In the genomic region with DNA sequence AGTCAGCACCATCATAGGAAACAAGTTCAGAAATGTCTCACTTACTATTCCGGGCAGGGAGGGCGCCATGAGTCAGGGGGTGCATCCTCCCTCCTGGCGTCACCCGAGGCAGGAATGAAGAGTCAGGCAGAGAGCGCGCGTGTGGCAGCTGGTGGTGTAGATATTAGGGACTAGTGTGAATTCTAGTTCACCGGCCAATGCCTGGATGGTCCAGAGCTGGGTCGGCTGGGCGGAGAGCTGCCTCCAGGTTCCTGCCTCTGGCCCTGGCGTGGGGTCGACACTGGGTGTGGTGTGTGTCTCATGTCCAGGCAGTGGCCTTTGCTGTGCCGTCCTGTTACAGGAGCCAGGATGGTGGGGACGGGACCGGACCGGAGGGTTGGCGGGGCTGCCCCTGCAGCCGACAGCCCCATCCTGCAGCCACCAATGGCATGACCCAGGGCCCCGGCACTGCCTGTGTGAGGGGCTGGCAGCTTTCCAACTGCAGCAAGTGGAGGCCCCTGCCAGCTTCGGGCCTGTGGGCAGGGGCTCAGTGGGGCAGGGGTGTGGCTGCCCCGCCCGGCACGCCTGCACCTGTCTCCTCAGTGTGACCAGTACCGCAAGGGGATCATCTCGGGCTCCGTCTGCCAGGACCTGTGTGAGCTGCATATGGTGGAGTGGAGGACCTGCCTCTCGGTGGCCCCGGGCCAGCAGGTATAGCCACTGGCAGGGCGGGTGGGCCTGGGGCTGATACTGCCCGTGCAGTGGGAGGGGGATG, we compare ENCODE assay signal across 8 cellular contexts. TPM values are rescaled to one million over a fixed set of nuclear protein-coding genes. Genes with fewer than 3 reads are reported as not detected.
A peak's percentile ranks its signal among the peaks of the same experiment; 100 is the strongest.
DNase-seq lines count a peak whose midpoint lies in the region; ATAC-seq, FAIRE-seq and TF ChIP-seq lines count a peak whose summit lies in the region.
"Had no signal": no experiment of that assay in that cellular context is flagged by ENCODE, and none has a peak within 500 bp of the region (broad histone marks: within the 10 kb centered on the region; RNA-seq: fewer than 3 reads in every experiment).

No MANE protein-coding gene starts in this region.

- TF ChIP-seq EP300 in sigmoid colon (IDR thresholded peaks at IDR 0.05): no peak

- peaks cover 0 to 62% (median 42%) of the 10 kb centered on the region in 4 donors for H3K4me1 ChIP-seq in sigmoid colon

- FAIRE-seq in GM12891 (lab: Jason Lieb, UNC): no peak
- FAIRE-seq: urothelium cell line had no signal

- intact Hi-C loops in activated CD4-positive, alpha-beta T cell treated with anti-CD3 and anti-CD28 coated beads for 36 hours (cut with DNase I, micrococcal nuclease): no loop called here
- intact Hi-C loops in sigmoid colon (cut with DNase I): no loop called here

- H3K9me3 ChIP-seq in sigmoid colon: no peaks in the 10 kb centered on the region

- H3K4me1 Mint-ChIP-seq in activated CD4-positive, alpha-beta T cell treated with anti-CD3 and anti-CD28 coated beads for 36 hours: peaks cover 20% of the 10 kb centered on the region

- no peak for ATAC-seq in activated CD4-positive, alpha-beta T cell treated with anti-CD3 and anti-CD28 coated beads for 36 hours

- no peaks in the 10 kb centered on the region for H3K27me3 Mint-ChIP-seq in activated CD4-positive, alpha-beta T cell treated with anti-CD3 and anti-CD28 coated beads for 36 hours

- no peak overlapping the region for H3K27ac Mint-ChIP-seq in activated CD4-positive, alpha-beta T cell treated with anti-CD3 and anti-CD28 coated beads for 36 hours

- peak overlapping the region; percentile 42 to 74 (median 65) for H3K27ac ChIP-seq in sigmoid colon

- TF ChIP-seq POLR2A in sigmoid colon (IDR thresholded peaks at IDR 0.05) (no peak), GM12891 (IDR thresholded peaks at IDR 0.05; ENCODE audit: low read depth, low read length) (no peak)

- CTCF ChIA-PET in activated CD4-positive, alpha-beta T cell treated with anti-CD3 and anti-CD28 coated beads for 36 hours (lab: Charles Lee): no interaction called here

- H3K9me3 Mint-ChIP-seq in activated CD4-positive, alpha-beta T cell treated with anti-CD3 and anti-CD28 coated beads for 36 hours (ENCODE audit: low read depth): no peaks in the 10 kb centered on the region

- peaks cover 36% of the 10 kb centered on the region for H3K36me3 Mint-ChIP-seq in activated CD4-positive, alpha-beta T cell treated with anti-CD3 and anti-CD28 coated beads for 36 hours (ENCODE audit: low read depth)

- POLR2A ChIA-PET in activated CD4-positive, alpha-beta T cell treated with anti-CD3 and anti-CD28 coated beads for 36 hours (lab: Charles Lee): no interaction called here

- H3K36me3 ChIP-seq in sigmoid colon: peaks cover 33 to 53% (median 35%) of the 10 kb centered on the region in 4 donors

- H3K4me3 Mint-ChIP-seq in activated CD4-positive, alpha-beta T cell treated with anti-CD3 and anti-CD28 coated beads for 36 hours: no peak overlapping the region

- peak; percentile 28 for DNase-seq in activated CD4-positive, alpha-beta T cell treated with anti-CD3 and anti-CD28 coated beads for 36 hours
- DNase-seq in activated CD4-positive, alpha-beta T cell treated with anti-CD3 and anti-CD28 coated beads, Interleukin-2, amount 50 U/mL, for 4 hours: no peak
- peak; percentile 61 for DNase-seq in cerebellar cortex (ENCODE audit: low spot score)
- no peak for DNase-seq in sigmoid colon
- no peak for DNase-seq in NCI-H146 (lab: John Stamatoyannopoulos, UW)
- DNase-seq in GM12891 (ENCODE audit: insufficient read length, low spot score): no peak

- no peak overlapping the region for H3K4me3 ChIP-seq in sigmoid colon

- no peaks in the 10 kb centered on the region for H3K27me3 ChIP-seq in sigmoid colon

- TF ChIP-seq CTCF in sigmoid colon (IDR thresholded peaks at IDR 0.05): no peak

- 60 to 73% methylated on average over 30 of the region's 30 CpGs for WGBS in sigmoid colon, 2 donors

TF ChIP-seq in GM12891, 5 proteins besides CTCF, POLR2A, EP300 and RAD21:
- TF ChIP-seq SPI1 (IDR thresholded peaks at IDR 0.05; ENCODE audit: low read depth, low read length) (no peak), POLR2AphosphoS5 (IDR thresholded peaks at IDR 0.05; ENCODE audit: low read depth, low read length) (no peak), PAX5 (IDR thresholded peaks at IDR 0.05; ENCODE audit: insufficient read depth, low read length, severe bottlenecking) (no peak), POU2F2 (IDR thresholded peaks at IDR 0.05; ENCODE audit: low read depth, low read length) (no peak), TAF1 (IDR thresholded peaks at IDR 0.05; ENCODE audit: low read depth, low read length) (no peak)

RNA-seq across cellular contexts. Expression of gene DIPK1B, which starts 9.1 kb away (rescaled TPM):
- under 1 TPM; 0.21 to 0.25 TPM for total RNA-seq in activated CD4-positive, alpha-beta T cell treated with anti-CD3 and anti-CD28 coated beads for 36 hours
- 10 to 100 TPM in 3 of 4 donors, 1 to 10 TPM in 1; 9.6 to 18.3 (median 14.3) TPM for total RNA-seq in sigmoid colon
- 1 to 10 TPM in 1 of 3 donors, under 1 TPM in 2; 0.23 to 6.5 (median 0.60) TPM for polyA plus RNA-seq in sigmoid colon
- 0.45 TPM for polyA plus RNA-seq in GM12891 (2012; ENCODE audit: low read depth, missing spikeins)

RNA-seq across cellular contexts. Expression of gene LCN10, which starts 21.2 kb away (rescaled TPM):
- total RNA-seq in activated CD4-positive, alpha-beta T cell treated with anti-CD3 and anti-CD28 coated beads for 36 hours: 1 to 10 TPM in 1 of 2 experiments, under 1 TPM in 1; 0.71 to 1.2 TPM
- 1 to 10 TPM; 1.5 to 6.4 (median 2.1) TPM for total RNA-seq in sigmoid colon
- polyA plus RNA-seq in sigmoid colon: 1 to 10 TPM; 1.2 to 9.2 (median 1.8) TPM
- polyA plus RNA-seq in GM12891 (2012; ENCODE audit: low read depth, missing spikeins): 0.77 TPM
- polyA plus RNA-seq: neural cell had no signal

RNA-seq across cellular contexts. Expression of gene LCN6, which starts 26.8 kb away (rescaled TPM):
- not detected for total RNA-seq in activated CD4-positive, alpha-beta T cell treated with anti-CD3 and anti-CD28 coated beads for 36 hours
- 10 to 100 TPM in 1 of 4 donors, 1 to 10 TPM in 3; 1.2 to 19.1 (median 8.1) TPM for total RNA-seq in sigmoid colon
- 1 to 10 TPM; 2.3 to 5.9 (median 4.2) TPM for polyA plus RNA-seq in sigmoid colon
- polyA plus RNA-seq in GM12891 (2012; ENCODE audit: low read depth, missing spikeins): 0.15 TPM
- polyA plus RNA-seq: neural cell had no signal

RNA-seq across cellular contexts. Expression of gene AGPAT2, which starts 34.3 kb away (rescaled TPM):
- total RNA-seq in activated CD4-positive, alpha-beta T cell treated with anti-CD3 and anti-CD28 coated beads for 36 hours: 10 to 100 TPM in 1 of 2 experiments, 1 to 10 TPM in 1; 9.0 to 10.4 TPM
- 10 to 100 TPM; 28.0 to 62.4 (median 33.7) TPM for total RNA-seq in sigmoid colon
- 100 to 1,000 TPM in 2 of 3 donors, 10 to 100 TPM in 1; 92.5 to 345 (median 181) TPM for polyA plus RNA-seq in sigmoid colon
- polyA plus RNA-seq in GM12891 (2012; ENCODE audit: low read depth, missing spikeins): 5.1 TPM

RNA-seq across cellular contexts. Expression of gene LCN8, which starts 36.5 kb away (rescaled TPM):
- total RNA-seq in activated CD4-positive, alpha-beta T cell treated with anti-CD3 and anti-CD28 coated beads for 36 hours: not detected
- total RNA-seq in sigmoid colon: not detected
- polyA plus RNA-seq in sigmoid colon: under 1 TPM in 1 of 3 donors, not detected in 2; 0.04 TPM
- not detected for polyA plus RNA-seq in GM12891 (2012; ENCODE audit: low read depth, missing spikeins)
- polyA plus RNA-seq: neural cell had no signal

Comparison
In these comparisons a context has a peak if more than half of its experiments do, and no peak if none do; other contexts are left out.
1. DNase-seq: peak in activated CD4-positive, alpha-beta T cell treated with anti-CD3 and anti-CD28 coated beads for 36 hours (single experiment) and cerebellar cortex (single experiment); none in activated CD4-positive, alpha-beta T cell treated with anti-CD3 and anti-CD28 coated beads, Interleukin-2, amount 50 U/mL, for 4 hours (0 of 2), sigmoid colon (single experiment), NCI-H146 (single experiment) and GM12891 (single experiment).
2. RNA of gene DIPK1B, which starts 9.1 kb away (total RNA-seq): 9.6 to 18.3 TPM in sigmoid colon; 0.21 to 0.25 TPM in activated CD4-positive, alpha-beta T cell treated with anti-CD3 and anti-CD28 coated beads for 36 hours; every median in the first group is over 4 times any median in the second.